In the genomic region with DNA sequence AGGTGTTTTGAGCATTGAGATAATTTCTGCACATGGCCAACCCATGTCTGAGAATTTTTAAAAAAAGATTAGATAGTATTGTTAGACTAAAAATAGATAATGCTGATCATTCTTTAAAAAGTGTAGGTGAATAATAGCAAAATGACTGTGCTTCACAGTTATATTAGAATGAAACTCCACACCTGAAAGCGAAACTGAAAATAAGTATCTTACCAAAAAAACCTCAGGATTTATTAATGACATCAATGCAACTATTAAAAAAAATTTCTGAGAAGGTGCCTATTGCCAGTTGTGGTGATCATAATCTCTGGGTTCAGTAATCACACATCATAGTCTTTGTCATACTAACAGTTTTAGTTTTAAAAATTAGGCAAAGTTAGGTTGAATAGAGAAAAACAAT, we compare ENCODE assay signal across 11 cellular contexts.
DNase-seq lines count a peak whose midpoint lies in the region; ATAC-seq lines count a peak whose summit lies in the region.
"Had no signal": no experiment of that assay in that cellular context is flagged by ENCODE, and none has a peak within 500 bp of the region (broad histone marks: within the 10 kb centered on the region; RNA-seq: fewer than 3 reads in every experiment).

No MANE protein-coding gene starts in this region.

- DNase-seq in OCI-M1 (lab: John Stamatoyannopoulos, UW): peak; percentile 51
- no peak for DNase-seq in NCI-H1092 treated with DMSO at 0.1 percent for 48 hours (lab: John Stamatoyannopoulos, UW)
- DNase-seq in stimulated activated naive CD4-positive, alpha-beta T cell (lab: John Stamatoyannopoulos, UW): no peak
- no peak for DNase-seq in stimulated activated CD4-positive, alpha-beta T cell treated with anti-CD3 and anti-CD28 coated beads, Interleukin-1b, Interleukin-23, amount 100 ng/mL, for 48 hours
- DNase-seq in AG08395 (ENCODE audit: low spot score): no peak
- DNase-seq: activated CD8-positive, alpha-beta memory T cell treated with anti-CD3 and anti-CD28 coated beads, Interleukin-2, amount 10 ng/mL, durations not matched to agents 7 days and 5 days; esophagus squamous epithelium; Kasumi-1 had no signal

- peak; percentile 79 for ATAC-seq in GM18519 (IDR thresholded peaks at IDR 0.05; ENCODE audit: low FRiP score, unreplicated experiment)
- peak; percentile 83 for ATAC-seq in GM21360 (IDR thresholded peaks at IDR 0.05; ENCODE audit: unreplicated experiment)
- ATAC-seq in HG03025 (IDR thresholded peaks at IDR 0.05; ENCODE audit: low FRiP score, unreplicated experiment): peak; percentile 61
- ATAC-seq: activated CD8-positive, alpha-beta memory T cell treated with anti-CD3 and anti-CD28 coated beads, Interleukin-2, amount 10 ng/mL, durations not matched to agents 7 days and 5 days had no signal
